In the genomic region with DNA sequence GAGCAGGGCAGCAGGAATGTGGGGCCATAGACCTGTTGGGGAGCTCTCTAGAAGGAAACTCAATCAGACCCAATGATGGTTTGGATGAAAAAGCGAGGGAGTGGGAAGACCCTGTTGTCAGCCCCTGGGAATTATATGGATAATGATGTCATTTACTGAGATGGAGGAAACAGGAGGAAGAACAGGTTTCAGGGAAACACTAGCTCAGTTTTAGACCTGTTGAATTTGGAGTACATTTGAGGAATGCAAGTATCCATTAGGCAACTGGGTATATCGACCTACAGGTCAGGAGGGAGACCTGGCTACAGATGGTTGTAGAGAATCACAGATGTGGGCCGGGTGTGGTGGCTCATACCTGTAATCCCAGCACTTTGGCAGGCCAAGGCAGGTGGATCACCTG, we compare ENCODE assay signal across 25 cellular contexts.
"Had no signal": no experiment of that assay in that cellular context is flagged by ENCODE, and none has a peak within 500 bp of the region (broad histone marks: within the 10 kb centered on the region; RNA-seq: fewer than 3 reads in every experiment).

No MANE protein-coding gene starts in this region.

- DNase-seq: colonic mucosa; cortex of kidney; effector CD8-positive, alpha-beta T cell; effector memory CD8-positive, alpha-beta T cell; endodermal cell; erythroblast; foreskin keratinocyte; heart left ventricle; hypothalamus; left cardiac atrium; left lung; left ventricle myocardium superior; lower lobe of right lung; mesenchymal stem cell; mucosa of descending colon had no signal

- H3K9me3 ChIP-seq: colonic mucosa, gastroesophageal sphincter, heart left ventricle, left lung, lower lobe of right lung, mucosa of descending colon had no signal

- H2AFZ ChIP-seq: hepatocyte had no signal

- H3K27ac Mint-ChIP-seq: dendritic cell treated with granulocyte-macrophage colony-stimulating factor and Interleukin-4, amounts not matched to agents 40 ng/mL and 50 ng/mL, for 4 days; effector memory CD8-positive, alpha-beta T cell; endodermal cell; mesothelial cell of epicardium had no signal

- H3K27ac ChIP-seq: colonic mucosa, epithelial cell of prostate, foreskin keratinocyte, gastroesophageal sphincter, heart left ventricle, hepatocyte, left lung, lower lobe of right lung had no signal

- H3K9me3 Mint-ChIP-seq: dendritic cell treated with granulocyte-macrophage colony-stimulating factor and Interleukin-4, amounts not matched to agents 40 ng/mL and 50 ng/mL, for 4 days; effector memory CD8-positive, alpha-beta T cell had no signal

- H3K27me3 ChIP-seq: colonic mucosa, foreskin keratinocyte, gastroesophageal sphincter, heart left ventricle, hepatocyte, left lung had no signal

- FAIRE-seq: endometrium, frontal cortex, islet of Langerhans, keratinocyte had no signal

- H3K4me3 ChIP-seq: colonic mucosa, gastroesophageal sphincter, heart left ventricle, hepatocyte, left lung, lower lobe of right lung, mucosa of descending colon had no signal

- ATAC-seq: effector memory CD8-positive, alpha-beta T cell; esophagus mucosa; foreskin keratinocyte; gastroesophageal sphincter; heart left ventricle; left cardiac atrium; left lung; left ventricle myocardium superior; lower lobe of right lung; mucosa of descending colon had no signal

- H3K4me2 ChIP-seq: hepatocyte had no signal

- H3K79me2 ChIP-seq: hepatocyte had no signal

- H3K36me3 ChIP-seq: colonic mucosa, gastroesophageal sphincter, heart left ventricle, left lung, lower lobe of right lung had no signal

- H3K4me1 ChIP-seq: colonic mucosa, left lung, lower lobe of right lung had no signal

- H3K4me3 Mint-ChIP-seq: dendritic cell treated with granulocyte-macrophage colony-stimulating factor and Interleukin-4, amounts not matched to agents 40 ng/mL and 50 ng/mL, for 4 days; effector memory CD8-positive, alpha-beta T cell; endodermal cell; mesothelial cell of epicardium had no signal
